In genomic region chr2:9655441-9656269, GRCh38 we compare ENCODE assay signal across 8 cellular contexts. TPM values are rescaled to one million over a fixed set of nuclear protein-coding genes. Genes with fewer than 3 reads are reported as not detected.
DNase-seq lines count a peak whose midpoint lies in the region; ATAC-seq and TF ChIP-seq lines count a peak whose summit lies in the region.

No MANE protein-coding gene starts in this region.

- TF ChIP-seq CTCF in DND-41 (IDR thresholded peaks at IDR 0.05; ENCODE audit: borderline replicate concordance, extremely low read depth, low read length, poor library complexity, severe bottlenecking), result no peak
- no peak for TF ChIP-seq CTCF in osteoblast (IDR thresholded peaks at IDR 0.05; ENCODE audit: extremely low read depth, low read depth, low read length)
- no peak for TF ChIP-seq CTCF in thyroid gland (IDR thresholded peaks at IDR 0.05)
- TF ChIP-seq CTCF in endodermal cell (conservative IDR thresholded peaks at IDR 0.05), result no peak

- ATAC-seq in DND-41 (ENCODE audit: insufficient read depth, low read depth) (peak; percentile 54; the same call in 2 of the 3 replicates), HG02885 (IDR thresholded peaks at IDR 0.05; ENCODE audit: poor library complexity, unreplicated experiment) (peak; percentile 41), GM18519 (IDR thresholded peaks at IDR 0.05; ENCODE audit: low FRiP score, unreplicated experiment) (no peak)

- H3K4me3 ChIP-seq in DND-41 (ENCODE audit: low read depth in 1 of 2, low read length in 2 of 2), result no peak overlapping the region
- no peak overlapping the region for H3K4me3 ChIP-seq in osteoblast (ENCODE audit: insufficient read depth, low read length)
- H3K4me3 ChIP-seq in thyroid gland (replicated peaks in 1 of 3), result no peak overlapping the region
- no peak overlapping the region for H3K4me3 ChIP-seq in endodermal cell (ENCODE audit: low read length)

- H3K79me2 ChIP-seq in DND-41 (ENCODE audit: insufficient read depth, low read length) (no peaks in the 10 kb centered on the region), osteoblast (ENCODE audit: insufficient read depth, low read length) (no peaks in the 10 kb centered on the region)

- no peak overlapping the region for H2AFZ ChIP-seq in DND-41 (ENCODE audit: low read depth, low read length)
- H2AFZ ChIP-seq in osteoblast (ENCODE audit: low read length), result no peak overlapping the region

- no peak for TF ChIP-seq POLR2A in thyroid gland (IDR thresholded peaks at IDR 0.05)

- no peaks in the 10 kb centered on the region for H3K36me3 Mint-ChIP-seq in endodermal cell (ENCODE audit: low read depth)

- H3K4me3 Mint-ChIP-seq in endodermal cell, result no peak overlapping the region

- peaks cover 22% of the 10 kb centered on the region for H3K27me3 ChIP-seq in DND-41 (ENCODE audit: insufficient read depth, low read length, poor library complexity)
- no peaks in the 10 kb centered on the region for H3K27me3 ChIP-seq in osteoblast (ENCODE audit: insufficient read depth, low read length)
- no peaks in the 10 kb centered on the region for H3K27me3 ChIP-seq in thyroid gland
- no peaks in the 10 kb centered on the region for H3K27me3 ChIP-seq in endodermal cell (ENCODE audit: control insufficient read depth, insufficient read depth, low read length, poor library complexity, severe bottlenecking)

- no peak for DNase-seq in DND-41
- DNase-seq in activated CD8-positive, alpha-beta memory T cell treated with anti-CD3 and anti-CD28 coated beads, Interleukin-2, amount 50 U/mL, for 4 hours, result peak; percentile 43
- DNase-seq in osteoblast (ENCODE audit: insufficient read length, low spot score, missing footprints), result peak; percentile 89
- DNase-seq in thyroid gland, result no peak
- DNase-seq in endodermal cell, result no peak
- DNase-seq in NCI-H1105 (lab: John Stamatoyannopoulos, UW), result no peak

- no peaks in the 10 kb centered on the region for H3K4me1 ChIP-seq in DND-41 (ENCODE audit: insufficient read depth, low read length)
- H3K4me1 ChIP-seq in osteoblast (ENCODE audit: insufficient read depth, low read length), result peaks cover 33% of the 10 kb centered on the region
- no peaks in the 10 kb centered on the region for H3K4me1 ChIP-seq in thyroid gland
- no peaks in the 10 kb centered on the region for H3K4me1 ChIP-seq in endodermal cell (ENCODE audit: control insufficient read depth, insufficient read depth, low read length)

- H3K27ac Mint-ChIP-seq in endodermal cell, result no peak overlapping the region

- no peaks in the 10 kb centered on the region for H3K9me3 ChIP-seq in DND-41 (ENCODE audit: insufficient read depth, low read length, severe bottlenecking)
- no peaks in the 10 kb centered on the region for H3K9me3 ChIP-seq in osteoblast (ENCODE audit: low read depth, low read length)
- H3K9me3 ChIP-seq in thyroid gland, result no peaks in the 10 kb centered on the region
- no peaks in the 10 kb centered on the region for H3K9me3 ChIP-seq in endodermal cell (ENCODE audit: control insufficient read depth, low read length)

- H3K27ac ChIP-seq in DND-41 (ENCODE audit: low read length) (no peak overlapping the region), osteoblast (ENCODE audit: low read depth, low read length) (peak overlapping the region; percentile 96), thyroid gland (no peak overlapping the region), endodermal cell (ENCODE audit: low read depth, low read length) (no peak overlapping the region)

- 82 to 92% methylated on average over 13 of the region's 13 CpGs for WGBS in thyroid gland, 2 donors
- WGBS in endodermal cell (ENCODE audit: insufficient coverage in 1 of 2, insufficient read length in 1 of 2), 2 experiments, result 94 to 95% methylated on average over 11 to 13 of the region's 13 CpGs

- H3K4me1 Mint-ChIP-seq in endodermal cell, result peaks cover 20% of the 10 kb centered on the region

- no peak overlapping the region for H3K4me2 ChIP-seq in DND-41 (ENCODE audit: insufficient read depth, low read length)
- H3K4me2 ChIP-seq in osteoblast (ENCODE audit: insufficient read depth, low read length), result peak overlapping the region; percentile 45

- no peaks in the 10 kb centered on the region for H3K36me3 ChIP-seq in DND-41 (ENCODE audit: insufficient read depth, low read length)
- no peaks in the 10 kb centered on the region for H3K36me3 ChIP-seq in osteoblast (ENCODE audit: insufficient read depth, low read length)
- no peaks in the 10 kb centered on the region for H3K36me3 ChIP-seq in thyroid gland
- H3K36me3 ChIP-seq in endodermal cell (ENCODE audit: control insufficient read depth, insufficient read depth, low read length), result no peaks in the 10 kb centered on the region

- intact Hi-C loops in thyroid gland (cut with DNase I), result no loop called here

- H4K20me1 ChIP-seq in DND-41 (ENCODE audit: insufficient read depth, low read length) (no peaks in the 10 kb centered on the region), osteoblast (ENCODE audit: insufficient read depth, low read length) (no peaks in the 10 kb centered on the region)

- no peaks in the 10 kb centered on the region for H3K9me3 Mint-ChIP-seq in endodermal cell

- H3K9ac ChIP-seq in DND-41 (ENCODE audit: low read depth, low read length), result no peak overlapping the region
- H3K9ac ChIP-seq in endodermal cell (ENCODE audit: extremely low read depth, low read length, poor library complexity, severe bottlenecking), result no peak overlapping the region

- H3K27me3 Mint-ChIP-seq in endodermal cell (ENCODE audit: insufficient read depth), result no peaks in the 10 kb centered on the region

RNA-seq across cellular contexts. Expression of gene YWHAQ, which starts 24.9 kb away (rescaled TPM):
- total RNA-seq in osteoblast, result 242 and 285 TPM in 2 replicates
- total RNA-seq in thyroid gland, result 100 to 1,000 TPM; 246 to 270 (median 265) TPM
- total RNA-seq in endodermal cell, result 100 to 1,000 TPM; 357 to 374 TPM
- 600 TPM for polyA plus RNA-seq in endodermal cell (2013, experiment 1 of 2)
- 600 TPM for polyA plus RNA-seq in endodermal cell (2013, experiment 2 of 2)

Comparison
In these comparisons a context has a peak if more than half of its experiments do, and no peak if none do; other contexts are left out.
1. DNase-seq: peak in activated CD8-positive, alpha-beta memory T cell treated with anti-CD3 and anti-CD28 coated beads, Interleukin-2, amount 50 U/mL, for 4 hours (single experiment) and osteoblast (single experiment); none in DND-41 (single experiment), thyroid gland (0 of 2), endodermal cell (single experiment) and NCI-H1105 (single experiment).